Comparison of ENCODE assay signal across 7 cellular contexts in genomic region chr7:71733108-71733870, GRCh38.
DNase-seq lines count a peak whose midpoint lies in the region; ATAC-seq and TF ChIP-seq lines count a peak whose summit lies in the region.

No MANE protein-coding gene starts in this region.

- H3K4me3 ChIP-seq in SK-N-MC: peak overlapping the region; percentile 79
- no peak overlapping the region for H3K4me3 ChIP-seq in adipocyte (ENCODE audit: low read length)
- no peak overlapping the region for H3K4me3 ChIP-seq in right atrium auricular region
- peak overlapping the region in 1 of 2 donors; percentile 23 for H3K4me3 ChIP-seq in prostate gland

- no peaks in the 10 kb centered on the region for H3K36me3 ChIP-seq in SK-N-MC (ENCODE audit: insufficient read depth, low read length)
- no peaks in the 10 kb centered on the region for H3K36me3 ChIP-seq in adipocyte (ENCODE audit: control insufficient read depth, insufficient read depth, low read length, severe bottlenecking)
- no peaks in the 10 kb centered on the region for H3K36me3 ChIP-seq in right atrium auricular region
- no peaks in the 10 kb centered on the region for H3K36me3 ChIP-seq in prostate gland

- intact Hi-C loops in prostate gland (cut with DNase I): loop anchor here (2.0 to 10.0 kb wide), 4 partner anchors 491 to 908 kb away; partner anchors contain the start of gene GALNT17

- H3K9me3 ChIP-seq in SK-N-MC (ENCODE audit: low read depth, low read length): 0 out of 2 replicates have a peak, but pooled peaks cover 2% of the 10 kb centered on the region
- H3K9me3 ChIP-seq in adipocyte (ENCODE audit: control insufficient read depth, low read length): peaks cover 4% of the 10 kb centered on the region
- no peaks in the 10 kb centered on the region for H3K9me3 ChIP-seq in right atrium auricular region
- H3K9me3 ChIP-seq in prostate gland: no peaks in the 10 kb centered on the region

- TF ChIP-seq CTCF in GM12872 (IDR thresholded peaks at IDR 0.05; ENCODE audit: insufficient read depth, low read depth, low read length) (peak; percentile 83), LNCAP (IDR thresholded peaks at IDR 0.05) (peak; percentile 88), right atrium auricular region (IDR thresholded peaks at IDR 0.05) (peak; percentile 89 to 92), prostate gland (IDR thresholded peaks at IDR 0.05) (peak; percentile 84 to 92 (median 90))

- DNase-seq in SK-N-MC (ENCODE audit: low read depth, low spot score) (peak; percentile 87), adipocyte (ENCODE audit: low read depth) (peak; percentile 86), right atrium auricular region (ENCODE audit: low spot score) (peak; percentile 64), prostate gland (ENCODE audit: low spot score) (peak; percentile 82)

- H3K4me1 ChIP-seq in adipocyte (ENCODE audit: control insufficient read depth, insufficient read depth, low read length) (no peaks in the 10 kb centered on the region), right atrium auricular region (peaks cover 0 to 6% of the 10 kb centered on the region in 2 donors), prostate gland (replicated peaks) (no peaks in the 10 kb centered on the region)

- 9% methylated on average over 11 of the region's 29 CpGs for whole genome bisulfite sequencing in prostate gland

- ATAC-seq in HG02571 (IDR thresholded peaks at IDR 0.05; ENCODE audit: unreplicated experiment): no peak

- no peak for TF ChIP-seq POLR2A in prostate gland (IDR thresholded peaks at IDR 0.05)

- H3K27ac ChIP-seq in SK-N-MC (peak overlapping the region; percentile 72), right atrium auricular region (no peak overlapping the region), prostate gland (no peak overlapping the region)

- no peak overlapping the region for H3K9ac ChIP-seq in SK-N-MC (ENCODE audit: insufficient read length)
- no peak overlapping the region for H3K9ac ChIP-seq in adipocyte (ENCODE audit: low read length)

- no peaks in the 10 kb centered on the region for H3K27me3 ChIP-seq in adipocyte (replicated peaks; ENCODE audit: control insufficient read depth, insufficient read depth, low read length)
- H3K27me3 ChIP-seq in right atrium auricular region: no peaks in the 10 kb centered on the region
- no peaks in the 10 kb centered on the region for H3K27me3 ChIP-seq in prostate gland (replicated peaks; ENCODE audit: insufficient read depth)
